Comparison of ENCODE assay signal across 22 cellular contexts in genomic region chr9:123686849-123687233, GRCh38.
A peak's percentile ranks its signal among the peaks of the same experiment; 100 is the strongest.
DNase-seq lines count a peak whose midpoint lies in the region; ATAC-seq, FAIRE-seq and TF ChIP-seq lines count a peak whose summit lies in the region.
"Had no signal": no experiment of that assay in that cellular context is flagged by ENCODE, and none has a peak within 500 bp of the region (broad histone marks: within the 10 kb centered on the region; RNA-seq: fewer than 3 reads in every experiment).

No MANE protein-coding gene starts in this region.

- SMC1A ChIA-PET in GM12878 (lab: Charles Lee; ENCODE audit: uncharacterized antibody, unreplicated experiment): interaction anchor here (0.6 to 6.2 kb wide), 25 partner anchors 8 to 354 kb away, joined by 3 to 103 read pairs (median 5); no protein-coding TSS in a partner anchor

- H3K36me3 ChIP-seq in BLaER1 treated with 17β-estradiol and CSF1 and Interleukin-3, amounts not matched to agents 10 nM and 100 nM: peaks cover 5 to 81% (median 28%) of the 10 kb centered on the region in 11 experiments; a peak in 17 of 22 replicates
- no peaks in the 10 kb centered on the region for H3K36me3 ChIP-seq in GM12878 (ENCODE audit: control insufficient read depth in 2 of 2, insufficient read depth in 2 of 2, low read length in 1 of 2)
- H3K36me3 ChIP-seq: uterus had no signal

- H3K79me2 ChIP-seq in GM12878 (ENCODE audit: control insufficient read depth, insufficient read depth, low read length): no peaks in the 10 kb centered on the region; the same call in 1 of the 2 replicates

- H4K20me1 ChIP-seq in BLaER1 treated with 17β-estradiol and CSF1 and Interleukin-3, amounts not matched to agents 10 nM and 100 nM: peaks cover 0 to 81% (median 0%) of the 10 kb centered on the region in 11 experiments; a peak in 6 of 22 replicates
- H4K20me1 ChIP-seq in GM12878 (ENCODE audit: control insufficient read depth, insufficient read depth): no peaks in the 10 kb centered on the region

- peak overlapping the region; percentile 61 for H3K4me3 Mint-ChIP-seq in nephron progenitor cell
- H3K4me3 Mint-ChIP-seq: activated naive CD8-positive, alpha-beta T cell; dendritic cell treated with granulocyte-macrophage colony-stimulating factor and Interleukin-4, amounts not matched to agents 40 ng/mL and 50 ng/mL, for 4 days had no signal

- FAIRE-seq in GM12878 (lab: Jason Lieb, UNC): no peak
- FAIRE-seq: D721Med, G401.6, HTR-8/SVneo had no signal

- H3K4me3 ChIP-seq in BLaER1 treated with 17β-estradiol and CSF1 and Interleukin-3, amounts not matched to agents 10 nM and 100 nM: no peak overlapping the region
- H3K4me3 ChIP-seq in GM12878: 0 out of 2 replicates have a peak overlapping the region, but pooled peaks have one; percentile 29
- H3K4me3 ChIP-seq: body of pancreas, uterus had no signal

- intact Hi-C loops in GM12878 (cut with micrococcal nuclease; ENCODE audit: unreplicated experiment): no loop called here

- no peak overlapping the region for H2AFZ ChIP-seq in GM12878 (ENCODE audit: control insufficient read depth, low read depth, low read length)

- ATAC-seq in GM12878 (no peak), GM21786 (IDR thresholded peaks at IDR 0.05; ENCODE audit: unreplicated experiment) (no peak), HG03135 (IDR thresholded peaks at IDR 0.05; ENCODE audit: unreplicated experiment) (no peak)
- ATAC-seq: body of pancreas had no signal

- peaks cover 78% of the 10 kb centered on the region for H3K4me1 Mint-ChIP-seq in nephron progenitor cell

- no peak overlapping the region; a peak in 1 of 22 replicates for H3K27ac ChIP-seq in BLaER1 treated with 17β-estradiol and CSF1 and Interleukin-3, amounts not matched to agents 10 nM and 100 nM
- no peak overlapping the region for H3K27ac ChIP-seq in GM12878 (ENCODE audit: control insufficient read depth, insufficient read depth)
- H3K27ac ChIP-seq: body of pancreas, foreskin keratinocyte, uterus had no signal

- POLR2A ChIA-PET in GM12878 (lab: Charles Lee): interaction anchor here (0.8 to 1.9 kb wide), 6 partner anchors 9 to 52 kb away, joined by 3 to 5 read pairs (median 4); no protein-coding TSS in a partner anchor

- no peak overlapping the region for H3K9ac ChIP-seq in BLaER1 treated with 17β-estradiol and CSF1 and Interleukin-3, amounts not matched to agents 10 nM and 100 nM
- H3K9ac ChIP-seq in GM12878 (ENCODE audit: control insufficient read depth, insufficient read depth, low read length): no peak overlapping the region

- peak; percentile 28 for DNase-seq in HT-29 (ENCODE audit: low spot score)
- DNase-seq in GM12878 (ENCODE audit: low read depth, low spot score): no peak
- no peak for DNase-seq in nephron progenitor cell
- DNase-seq in stimulated activated CD8-positive, alpha-beta memory T cell treated with anti-CD3 and anti-CD28 coated beads, Interleukin-4, amount 100 ng/mL, for 48 hours: no peak
- DNase-seq in islet precursor cell: no peak
- DNase-seq: activated CD4-positive, alpha-beta T cell treated with anti-CD3 and anti-CD28 coated beads, Interleukin-2, amount 50 U/mL, for 48 hours; activated T-cell treated with anti-CD3 and anti-CD28 coated beads, Interleukin-2, amount 50 U/mL, for 48 hours; body of pancreas; midbrain; NCI-H2227 treated with DMSO at 0.1 percent for 48 hours; occipital lobe; right cardiac atrium had no signal

- H3K36me3 Mint-ChIP-seq in nephron progenitor cell (ENCODE audit: low read depth): peaks cover 13% of the 10 kb centered on the region

- CTCF ChIA-PET in GM12878 (lab: Yijun Ruan, JAX): interaction anchor here (0.9 to 2.3 kb wide), 6 partner anchors 11 to 311 kb away, joined by 3 to 11 read pairs (median 4); no protein-coding TSS in a partner anchor

- H3K27me3 ChIP-seq in BLaER1 treated with 17β-estradiol and CSF1 and Interleukin-3, amounts not matched to agents 10 nM and 100 nM: no peaks in the 10 kb centered on the region
- no peaks in the 10 kb centered on the region for H3K27me3 ChIP-seq in GM12878 (replicated peaks in 1 of 2; ENCODE audit: control insufficient read depth in 2 of 2, insufficient read depth in 2 of 2, low read length in 1 of 2)
- H3K27me3 ChIP-seq: body of pancreas, foreskin keratinocyte, uterus had no signal

- H3K9me3 ChIP-seq in BLaER1 treated with 17β-estradiol and CSF1 and Interleukin-3, amounts not matched to agents 10 nM and 100 nM (replicated peaks in 1 of 11): peaks cover 0 to 12% (median 8%) of the 10 kb centered on the region in 11 experiments; a peak in 12 of 22 replicates
- H3K9me3 ChIP-seq in GM12878 (replicated peaks; ENCODE audit: control insufficient read depth, insufficient read depth, low read length): no peaks in the 10 kb centered on the region
- H3K9me3 ChIP-seq: body of pancreas, uterus had no signal

- no TSS peak for BruUV-seq in GM12878 (replicated peaks; lab: Mats Ljungman, UMichigan)

- peaks cover 19 to 47% (median 37%) of the 10 kb centered on the region in 10 experiments for H3K4me1 ChIP-seq in BLaER1 treated with 17β-estradiol and CSF1 and Interleukin-3, amounts not matched to agents 10 nM and 100 nM
- H3K4me1 ChIP-seq in GM12878 (ENCODE audit: control insufficient read depth, insufficient read depth, low read length): peaks cover 33% of the 10 kb centered on the region
- H3K4me1 ChIP-seq: body of pancreas, foreskin keratinocyte, uterus had no signal

- TF ChIP-seq CTCF in GM12878 (IDR thresholded peaks at IDR 0.05 in 2 of 3, conservative IDR thresholded peaks at IDR 0.05 in 1 of 3; ENCODE audit: control insufficient read depth in 2 of 3, extremely low read depth in 1 of 3, insufficient read depth in 1 of 3, low read depth in 3 of 3, low read length in 3 of 3) (no peak), nephron progenitor cell (IDR thresholded peaks at IDR 0.05) (no peak)

- no peak for TF ChIP-seq EP300 in GM12878 (IDR thresholded peaks at IDR 0.05; ENCODE audit: borderline replicate concordance in 1 of 2, control insufficient read depth in 1 of 2, low read depth in 2 of 2, low read length in 2 of 2)

- no peaks in the 10 kb centered on the region for H3K27me3 Mint-ChIP-seq in nephron progenitor cell (ENCODE audit: low read depth, poor library complexity)
- H3K27me3 Mint-ChIP-seq: activated naive CD8-positive, alpha-beta T cell; dendritic cell treated with granulocyte-macrophage colony-stimulating factor and Interleukin-4, amounts not matched to agents 40 ng/mL and 50 ng/mL, for 4 days had no signal

- no peak for TF ChIP-seq POLR2A in GM12878 (IDR thresholded peaks at IDR 0.05; ENCODE audit: low read depth, low read length)

- RAD21 ChIA-PET in GM12878 (lab: Charles Lee; ENCODE audit: unreplicated experiment): interaction anchor here (1.1 to 4.4 kb wide), 9 partner anchors 9 to 368 kb away, joined by 3 to 20 read pairs (median 5); no protein-coding TSS in a partner anchor

- peaks cover 11% of the 10 kb centered on the region for H3K9me3 Mint-ChIP-seq in nephron progenitor cell
- H3K9me3 Mint-ChIP-seq: dendritic cell treated with granulocyte-macrophage colony-stimulating factor and Interleukin-4, amounts not matched to agents 40 ng/mL and 50 ng/mL, for 4 days had no signal

- in situ Hi-C loops in GM12878 (cut with MboI): no loop called here

- peak overlapping the region; percentile 91 for H3K27ac Mint-ChIP-seq in nephron progenitor cell
- H3K27ac Mint-ChIP-seq: activated naive CD8-positive, alpha-beta T cell; dendritic cell treated with granulocyte-macrophage colony-stimulating factor and Interleukin-4, amounts not matched to agents 40 ng/mL and 50 ng/mL, for 4 days had no signal

- H3K4me2 ChIP-seq in BLaER1 treated with 17β-estradiol and CSF1 and Interleukin-3, amounts not matched to agents 10 nM and 100 nM: peak overlapping the region; percentile 25 to 56 (median 50); a peak in 15 of 22 replicates
- no peak overlapping the region; the same call in 1 of the 2 replicates for H3K4me2 ChIP-seq in GM12878 (ENCODE audit: control insufficient read depth, insufficient read depth)

- TF ChIP-seq RAD21 in GM12878 (IDR thresholded peaks at IDR 0.05; ENCODE audit: insufficient read depth, low read depth, low read length): no peak

- 94% methylated on average over 4 of the region's 4 CpGs for WGBS in GM12878 (ENCODE audit: insufficient coverage, insufficient replicate concordance, low lambda C conversion rate, missing lambda C conversion rate)

TF ChIP-seq in GM12878, 131 proteins besides CTCF, POLR2A, EP300 and RAD21:
- TF ChIP-seq BCL11A (IDR thresholded peaks at IDR 0.05; ENCODE audit: low read depth, low read length): no peak
- no peak for TF ChIP-seq MYC (IDR thresholded peaks at IDR 0.05; ENCODE audit: insufficient read depth, insufficient read length, insufficient replicate concordance, low read length, severe bottlenecking)
